In genomic region chr14:100159107-100159864, GRCh38 we compare ENCODE assay signal across 8 cellular contexts. TPM values are rescaled to one million over a fixed set of nuclear protein-coding genes. Genes with fewer than 3 reads are reported as not detected.
DNase-seq lines count a peak whose midpoint lies in the region; ATAC-seq, FAIRE-seq and TF ChIP-seq lines count a peak whose summit lies in the region.

DEGS2 (minus strand) TSS chr14:100159645; CDS start chr14:100159587, 58 bp downstream.

- peaks cover 19% of the 10 kb centered on the region for H3K27me3 Mint-ChIP-seq in CD4-positive, alpha-beta T cell
- H3K27me3 Mint-ChIP-seq in activated T-cell treated with anti-CD3 and anti-CD28 coated beads, Interleukin-2, amount 50 U/mL, for 4 hours (ENCODE audit: low read depth) = peaks cover 19% of the 10 kb centered on the region

- FAIRE-seq in frontal cortex (lab: Jason Lieb, UNC) = no peak

- intact Hi-C loops in CD4-positive, alpha-beta T cell (cut with DNase I, micrococcal nuclease) = no loop called here

- no peaks in the 10 kb centered on the region for H3K36me3 Mint-ChIP-seq in CD4-positive, alpha-beta T cell (ENCODE audit: low read depth)
- H3K36me3 Mint-ChIP-seq in activated T-cell treated with anti-CD3 and anti-CD28 coated beads, Interleukin-2, amount 50 U/mL, for 4 hours (ENCODE audit: insufficient read depth) = peaks cover 3% of the 10 kb centered on the region

- H3K27ac ChIP-seq in CD4-positive, alpha-beta T cell (ENCODE audit: low read depth, low read length) = no peak within 1 kb of the TSS
- H3K27ac ChIP-seq in right atrium auricular region (no peak within 1 kb of the TSS), smooth muscle cell (ENCODE audit: low read depth) (no peak within 1 kb of the TSS)

- POLR2A ChIA-PET in CD4-positive, alpha-beta T cell (lab: Charles Lee) = interaction anchor here (1.0 to 1.8 kb wide), 3 partner anchors 10 to 41 kb away, joined by 3 to 6 read pairs (median 4); no protein-coding TSS in a partner anchor

- H3K9me3 ChIP-seq in CD4-positive, alpha-beta T cell (ENCODE audit: control insufficient read depth, low read length) = peaks cover 11% of the 10 kb centered on the region
- H3K9me3 ChIP-seq in right atrium auricular region = peaks cover 0 to 12% of the 10 kb centered on the region in 2 donors
- no peaks in the 10 kb centered on the region for H3K9me3 ChIP-seq in smooth muscle cell (replicated peaks; ENCODE audit: low read depth)

- DNase-seq in CD4-positive, alpha-beta T cell = peak; percentile 41 to 68 (median 52)
- DNase-seq in NCI-H2196 (lab: John Stamatoyannopoulos, UW; ENCODE audit: unreplicated experiment) = peak; percentile 44
- peak; percentile 62 for DNase-seq in activated T-cell treated with anti-CD3 and anti-CD28 coated beads, Interleukin-2, amount 50 U/mL, for 4 hours
- DNase-seq in right atrium auricular region (ENCODE audit: low spot score) = no peak
- no peak for DNase-seq in smooth muscle cell (lab: John Stamatoyannopoulos, UW; ENCODE audit: unreplicated experiment)
- no peak for DNase-seq in GF-D8 (lab: John Stamatoyannopoulos, UW)
- DNase-seq in frontal cortex (ENCODE audit: low spot score in 2 of 2) = no peak

- peaks cover 4% of the 10 kb centered on the region for H3K9me3 Mint-ChIP-seq in CD4-positive, alpha-beta T cell
- peaks cover 6% of the 10 kb centered on the region for H3K9me3 Mint-ChIP-seq in activated T-cell treated with anti-CD3 and anti-CD28 coated beads, Interleukin-2, amount 50 U/mL, for 4 hours

- no peak within 1 kb of the TSS for H2AFZ ChIP-seq in smooth muscle cell (ENCODE audit: low read depth)

- CTCF ChIA-PET in CD4-positive, alpha-beta T cell (lab: Charles Lee) = interaction anchor here (0.9 to 1.3 kb wide), 2 partner anchors 10 to 34 kb away, joined by 3 to 4 read pairs; no protein-coding TSS in a partner anchor

- H3K27ac Mint-ChIP-seq in CD4-positive, alpha-beta T cell = no peak within 1 kb of the TSS

- no peaks in the 10 kb centered on the region for H3F3A ChIP-seq in smooth muscle cell (ENCODE audit: low read depth)

- no peak within 1 kb of the TSS for H3K9ac ChIP-seq in smooth muscle cell (ENCODE audit: low read depth)

- H3K36me3 ChIP-seq in right atrium auricular region = no peaks in the 10 kb centered on the region
- no peaks in the 10 kb centered on the region for H3K36me3 ChIP-seq in smooth muscle cell (ENCODE audit: low read depth)

- peak; percentile 89 for ATAC-seq in CD4-positive, alpha-beta T cell (ENCODE audit: poor library complexity)
- peak; percentile 54 for ATAC-seq in GM21423 (IDR thresholded peaks at IDR 0.05; ENCODE audit: unreplicated experiment)
- ATAC-seq in activated T-cell treated with anti-CD3 and anti-CD28 coated beads, Interleukin-2, amount 50 U/mL, for 4 hours = peak; percentile 85 to 93

- H3K4me2 ChIP-seq in smooth muscle cell = peak within 1 kb of the TSS; percentile 77

- no peak for TF ChIP-seq CTCF in CD4-positive, alpha-beta T cell (IDR thresholded peaks at IDR 0.05)
- no peak for TF ChIP-seq CTCF in right atrium auricular region (IDR thresholded peaks at IDR 0.05)
- no peak for TF ChIP-seq CTCF in smooth muscle cell (IDR thresholded peaks at IDR 0.05; ENCODE audit: borderline replicate concordance, insufficient read depth, poor library complexity, severe bottlenecking)

- H4K20me1 ChIP-seq in smooth muscle cell (ENCODE audit: low read depth) = no peaks in the 10 kb centered on the region

- H3K4me1 Mint-ChIP-seq in CD4-positive, alpha-beta T cell (ENCODE audit: low read depth) = no peaks in the 10 kb centered on the region
- peaks cover 1% of the 10 kb centered on the region for H3K4me1 Mint-ChIP-seq in activated T-cell treated with anti-CD3 and anti-CD28 coated beads, Interleukin-2, amount 50 U/mL, for 4 hours (ENCODE audit: low read depth)

- no peaks in the 10 kb centered on the region for H3K79me2 ChIP-seq in smooth muscle cell (ENCODE audit: low read depth)

- H3K4me3 ChIP-seq in right atrium auricular region (peak within 1 kb of the TSS; percentile 4 to 48), smooth muscle cell (peak within 1 kb of the TSS; percentile 40)

- peaks cover 21% of the 10 kb centered on the region for H3K27me3 ChIP-seq in CD4-positive, alpha-beta T cell (ENCODE audit: control insufficient read depth, insufficient read depth, low read length)
- peaks cover 11 to 18% of the 10 kb centered on the region in 2 donors for H3K27me3 ChIP-seq in right atrium auricular region
- peaks cover 57% of the 10 kb centered on the region for H3K27me3 ChIP-seq in smooth muscle cell (ENCODE audit: low read depth)

- H3K4me1 ChIP-seq in right atrium auricular region (peaks cover 0 to 17% of the 10 kb centered on the region in 2 donors), smooth muscle cell (ENCODE audit: low read depth) (peaks cover 3% of the 10 kb centered on the region)

- peak within 1 kb of the TSS; percentile 56 for H3K4me3 Mint-ChIP-seq in CD4-positive, alpha-beta T cell
- peak within 1 kb of the TSS; percentile 62 for H3K4me3 Mint-ChIP-seq in activated T-cell treated with anti-CD3 and anti-CD28 coated beads, Interleukin-2, amount 50 U/mL, for 4 hours

- WGBS in smooth muscle cell (ENCODE audit: low lambda C conversion rate) = 4% methylated on average over 74 of the region's 93 CpGs

RNA-seq across cellular contexts. Expression of gene DEGS2, which starts in this region (rescaled TPM):
- total RNA-seq in CD4-positive, alpha-beta T cell = under 1 TPM in 1 of 2 experiments, not detected in 1; 0.11 TPM
- total RNA-seq in activated T-cell treated with anti-CD3 and anti-CD28 coated beads, Interleukin-2, amount 50 U/mL, for 4 hours = under 1 TPM; 0.19 to 0.40 (median 0.40) TPM
- total RNA-seq in right atrium auricular region (not detected), smooth muscle cell (0.40 and 0.45 TPM in 2 replicates), frontal cortex (0.41 TPM)
- polyA plus RNA-seq in smooth muscle cell = 0.61 and 0.83 TPM in 2 replicates

Comparison
In these comparisons a context has a peak if more than half of its experiments do, and no peak if none do; other contexts are left out.
1. Peak in DNase-seq and ATAC-seq in CD4-positive, alpha-beta T cell; RNA of the gene not detected or under 1 TPM.
2. Peak in DNase-seq and ATAC-seq in activated T-cell treated with anti-CD3 and anti-CD28 coated beads, Interleukin-2, amount 50 U/mL, for 4 hours; RNA of the gene not detected or under 1 TPM.